12 cellular contexts compared by ENCODE assay signal in the genomic region with DNA sequence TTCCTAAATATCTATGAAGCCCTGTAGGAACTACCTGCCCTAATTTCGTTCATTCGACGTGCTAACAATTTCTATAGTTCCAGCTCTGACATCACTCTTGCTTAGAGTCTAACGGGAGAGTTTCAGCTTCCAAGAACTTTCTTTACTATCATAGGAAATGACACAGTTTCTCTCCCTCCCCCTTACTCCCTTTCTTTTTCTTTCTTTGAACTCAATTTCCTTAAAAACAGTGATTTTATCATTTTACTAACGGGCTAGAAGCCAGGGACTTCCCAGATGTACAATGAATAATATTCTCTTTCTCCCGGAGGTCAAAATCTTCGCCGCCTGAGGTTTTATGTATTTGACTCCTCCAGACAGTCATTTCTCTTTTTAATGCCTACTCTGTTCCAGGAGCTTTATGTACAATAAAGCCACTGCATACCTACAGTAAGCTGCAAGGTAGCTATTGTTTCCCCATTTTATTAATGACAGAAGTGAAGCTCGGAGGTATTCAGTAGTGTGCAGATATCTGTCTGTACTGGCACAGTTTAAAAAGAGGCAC. TPM values are rescaled to one million over a fixed set of nuclear protein-coding genes. Genes with fewer than 3 reads are reported as not detected.
DNase-seq lines count a peak whose midpoint lies in the region; ATAC-seq and TF ChIP-seq lines count a peak whose summit lies in the region.
"Had no signal": no experiment of that assay in that cellular context is flagged by ENCODE, and none has a peak within 500 bp of the region (broad histone marks: within the 10 kb centered on the region; RNA-seq: fewer than 3 reads in every experiment).

No MANE protein-coding gene starts in this region.

- H3K4me3 ChIP-seq in smooth muscle cell = no peak overlapping the region
- H3K4me3 ChIP-seq: upper lobe of left lung had no signal

- no peak overlapping the region for H3K4me3 Mint-ChIP-seq in activated T-cell treated with anti-CD3 and anti-CD28 coated beads, Interleukin-2, amount 50 U/mL, for 24 hours
- H3K4me3 Mint-ChIP-seq in T-helper 17 cell = no peak overlapping the region

- H3K27ac ChIP-seq in smooth muscle cell (ENCODE audit: low read depth) = peak overlapping the region; percentile 61
- H3K27ac ChIP-seq: upper lobe of left lung had no signal

- H2AFZ ChIP-seq in smooth muscle cell (ENCODE audit: low read depth) = peak overlapping the region; percentile 89

- no peak for DNase-seq in activated T-cell treated with anti-CD3 and anti-CD28 coated beads, Interleukin-2, amount 50 U/mL, for 24 hours
- no peak for DNase-seq in activated T-cell treated with anti-CD3 and anti-CD28 coated beads, Interleukin-2, amount 50 U/mL, for 48 hours
- DNase-seq in T-helper 17 cell (no peak), fibroblast of peridontal ligament (ENCODE audit: extremely low read depth) (peak; percentile 80), smooth muscle cell (lab: John Stamatoyannopoulos, UW; ENCODE audit: unreplicated experiment) (no peak), superior temporal gyrus (ENCODE audit: extremely low spot score) (no peak), NCI-H2107 (lab: John Stamatoyannopoulos, UW) (no peak), GOT3 (lab: John Stamatoyannopoulos, UW) (no peak)
- DNase-seq: activated CD8-positive, alpha-beta memory T cell treated with anti-CD3 and anti-CD28 coated beads, Interleukin-2, amount 50 U/mL, for 48 hours; midbrain; NCI-H1417 treated with DMSO at 0.1 percent for 48 hours; upper lobe of left lung had no signal

- WGBS in smooth muscle cell (ENCODE audit: low lambda C conversion rate) = 48% methylated on average over 9 of the region's 9 CpGs

- H3K27ac Mint-ChIP-seq in activated T-cell treated with anti-CD3 and anti-CD28 coated beads, Interleukin-2, amount 50 U/mL, for 24 hours = peak overlapping the region; percentile 65
- H3K27ac Mint-ChIP-seq in T-helper 17 cell = peak overlapping the region; percentile 56

- no peaks in the 10 kb centered on the region for H3K79me2 ChIP-seq in smooth muscle cell (ENCODE audit: low read depth)

- H3K4me2 ChIP-seq in smooth muscle cell = peak overlapping the region; percentile 45

- H3K4me1 Mint-ChIP-seq in activated T-cell treated with anti-CD3 and anti-CD28 coated beads, Interleukin-2, amount 50 U/mL, for 24 hours (ENCODE audit: low read depth) = peaks cover 50% of the 10 kb centered on the region
- H3K4me1 Mint-ChIP-seq in T-helper 17 cell = peaks cover 12% of the 10 kb centered on the region

- no peaks in the 10 kb centered on the region for H3F3A ChIP-seq in smooth muscle cell (ENCODE audit: low read depth)

- peaks cover 39% of the 10 kb centered on the region for H3K27me3 Mint-ChIP-seq in activated T-cell treated with anti-CD3 and anti-CD28 coated beads, Interleukin-2, amount 50 U/mL, for 24 hours
- peaks cover 48% of the 10 kb centered on the region for H3K27me3 Mint-ChIP-seq in T-helper 17 cell

- no peak for ATAC-seq in T-helper 17 cell

- no peaks in the 10 kb centered on the region for H3K36me3 Mint-ChIP-seq in activated T-cell treated with anti-CD3 and anti-CD28 coated beads, Interleukin-2, amount 50 U/mL, for 24 hours (ENCODE audit: low read depth)
- H3K36me3 Mint-ChIP-seq in T-helper 17 cell (ENCODE audit: low read depth) = peaks cover 3% of the 10 kb centered on the region

- H3K9me3 ChIP-seq in T-helper 17 cell (ENCODE audit: control insufficient read depth, low read length, poor library complexity, severe bottlenecking) (no peaks in the 10 kb centered on the region), smooth muscle cell (replicated peaks; ENCODE audit: low read depth) (no peaks in the 10 kb centered on the region)
- H3K9me3 ChIP-seq: upper lobe of left lung had no signal

- no peaks in the 10 kb centered on the region for H3K4me1 ChIP-seq in smooth muscle cell (ENCODE audit: low read depth)

- peak overlapping the region; percentile 51 for H3K9ac ChIP-seq in smooth muscle cell (ENCODE audit: low read depth)

- no peaks in the 10 kb centered on the region for H3K36me3 ChIP-seq in smooth muscle cell (ENCODE audit: low read depth)
- H3K36me3 ChIP-seq: upper lobe of left lung had no signal

- H3K27me3 ChIP-seq in smooth muscle cell (ENCODE audit: low read depth) = no peaks in the 10 kb centered on the region
- H3K27me3 ChIP-seq: upper lobe of left lung had no signal

- H4K20me1 ChIP-seq in smooth muscle cell (ENCODE audit: low read depth) = no peaks in the 10 kb centered on the region

- TF ChIP-seq CTCF in smooth muscle cell (IDR thresholded peaks at IDR 0.05; ENCODE audit: borderline replicate concordance, insufficient read depth, poor library complexity, severe bottlenecking) = no peak

- H3K9me3 Mint-ChIP-seq in activated T-cell treated with anti-CD3 and anti-CD28 coated beads, Interleukin-2, amount 50 U/mL, for 24 hours = no peaks in the 10 kb centered on the region

RNA-seq across cellular contexts. Expression of a gene that starts 15.7 kb away (rescaled TPM):
- total RNA-seq in T-helper 17 cell = not detected
- total RNA-seq in smooth muscle cell = not detected in 2 replicates
- polyA plus RNA-seq in smooth muscle cell = 0.20 TPM in 1 of 2 replicates, not detected in the other
